ENCODE assay signal across 12 cellular contexts in the genomic region with DNA sequence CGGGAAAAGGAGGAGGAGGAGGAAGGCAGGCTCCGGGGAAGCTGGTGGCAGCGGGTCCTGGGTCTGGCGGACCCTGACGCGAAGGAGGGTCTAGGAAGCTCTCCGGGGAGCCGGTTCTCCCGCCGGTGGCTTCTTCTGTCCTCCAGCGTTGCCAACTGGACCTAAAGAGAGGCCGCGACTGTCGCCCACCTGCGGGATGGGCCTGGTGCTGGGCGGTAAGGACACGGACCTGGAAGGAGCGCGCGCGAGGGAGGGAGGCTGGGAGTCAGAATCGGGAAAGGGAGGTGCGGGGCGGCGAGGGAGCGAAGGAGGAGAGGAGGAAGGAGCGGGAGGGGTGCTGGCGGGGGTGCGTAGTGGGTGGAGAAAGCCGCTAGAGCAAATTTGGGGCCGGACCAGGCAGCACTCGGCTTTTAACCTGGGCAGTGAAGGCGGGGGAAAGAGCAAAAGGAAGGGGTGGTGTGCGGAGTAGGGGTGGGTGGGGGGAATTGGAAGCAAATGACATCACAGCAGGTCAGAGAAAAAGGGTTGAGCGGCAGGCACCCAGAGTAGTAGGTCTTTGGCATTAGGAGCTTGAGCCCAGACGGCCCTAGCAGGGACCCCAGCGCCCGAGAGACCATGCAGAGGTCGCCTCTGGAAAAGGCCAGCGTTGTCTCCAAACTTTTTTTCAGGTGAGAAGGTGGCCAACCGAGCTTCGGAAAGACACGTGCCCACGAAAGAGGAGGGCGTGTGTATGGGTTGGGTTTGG. TPM values are rescaled to one million over a fixed set of nuclear protein-coding genes. Genes with fewer than 3 reads are reported as not detected.
DNase-seq lines count a peak whose midpoint lies in the region; ATAC-seq and TF ChIP-seq lines count a peak whose summit lies in the region.
"Had no signal": no experiment of that assay in that cellular context is flagged by ENCODE, and none has a peak within 500 bp of the region (broad histone marks: within the 10 kb centered on the region; RNA-seq: fewer than 3 reads in every experiment).

A gene (plus strand): TSS at position 546 of the 745 bp plus-strand sequence. CDS start 70 bp downstream, at position 616.

- no peak for ATAC-seq in GM21390 (IDR thresholded peaks at IDR 0.05; ENCODE audit: unreplicated experiment)
- ATAC-seq in GM19452 (IDR thresholded peaks at IDR 0.05; ENCODE audit: unreplicated experiment) = no peak
- ATAC-seq in HG02884 (IDR thresholded peaks at IDR 0.05; ENCODE audit: unreplicated experiment) = no peak

- peaks cover 14% of the 10 kb centered on the region for H3K23me2 ChIP-seq in H9 (ENCODE audit: insufficient read length, low read depth, low read length, poor library complexity, severe bottlenecking)

- H3K79me2 ChIP-seq in H9 (ENCODE audit: insufficient read depth, low read length) = no peaks in the 10 kb centered on the region

- no peak within 1 kb of the TSS for H3K23ac ChIP-seq in H9 (ENCODE audit: insufficient read length, low read depth, low read length)

- DNase-seq in H9 = peak; percentile 65
- peak; percentile 64 for DNase-seq in left kidney (ENCODE audit: low read depth, low spot score)
- no peak for DNase-seq in midbrain (lab: John Stamatoyannopoulos, UW)
- DNase-seq: activated naive CD8-positive, alpha-beta T cell treated with anti-CD3 and anti-CD28 coated beads, Interleukin-2, amount 10 ng/mL, durations not matched to agents 7 days and 5 days; DMS79; NCI-H1694 had no signal

- no peak within 1 kb of the TSS for H2BK15ac ChIP-seq in H9 (ENCODE audit: low read depth, low read length)

- H3K4me1 ChIP-seq in H9 (ENCODE audit: insufficient read depth, low read length) (no peaks in the 10 kb centered on the region), ectodermal cell (ENCODE audit: control insufficient read depth, insufficient read depth, low read length) (peaks cover 5% of the 10 kb centered on the region), skeletal muscle satellite cell (ENCODE audit: control insufficient read depth, insufficient read depth, low read length) (no peaks in the 10 kb centered on the region)

- TF ChIP-seq CTCF in H9 (conservative IDR thresholded peaks at IDR 0.05) = no peak

- H2AFZ ChIP-seq in H9 (ENCODE audit: low read length) = peak within 1 kb of the TSS; percentile 50

- H3K27me3 ChIP-seq in H9 (ENCODE audit: insufficient read depth, low read length) (no peaks in the 10 kb centered on the region; the same call in 1 of the 2 replicates), ectodermal cell (ENCODE audit: control insufficient read depth, insufficient read depth, low read length, poor library complexity, severe bottlenecking) (peaks cover 36% of the 10 kb centered on the region), skeletal muscle satellite cell (ENCODE audit: control insufficient read depth, insufficient read depth, low read length) (peaks cover 47% of the 10 kb centered on the region)

- no peak within 1 kb of the TSS for H2BK20ac ChIP-seq in H9 (ENCODE audit: low read depth, low read length, poor library complexity, severe bottlenecking)

- no CpG with 5 or more reads among the region's 45 CpGs for WGBS in H9 (ENCODE audit: extremely low coverage, insufficient read length, low lambda C conversion rate)
- WGBS in ectodermal cell, 2 experiments = 1 to 3% methylated on average over 45 of the region's 45 CpGs

- H4K20me1 ChIP-seq in H9 (ENCODE audit: control insufficient read depth, insufficient read depth, insufficient read length) = no peaks in the 10 kb centered on the region

- H3K79me1 ChIP-seq in H9 (ENCODE audit: insufficient read depth, low read depth, low read length, poor library complexity, severe bottlenecking) = no peaks in the 10 kb centered on the region

- H3K4me1 Mint-ChIP-seq in H9 = peaks cover 15 to 26% of the 10 kb centered on the region in 2 experiments
- H3K4me1 Mint-ChIP-seq: activated naive CD8-positive, alpha-beta T cell treated with anti-CD3 and anti-CD28 coated beads, Interleukin-2, amount 10 ng/mL, durations not matched to agents 7 days and 5 days had no signal

- H3K4me2 ChIP-seq in H9 (ENCODE audit: insufficient read depth, insufficient read length, low read length) (peak within 1 kb of the TSS; percentile 92), skeletal muscle satellite cell (ENCODE audit: low read length) (peak within 1 kb of the TSS; percentile 72)

- no peaks in the 10 kb centered on the region for H3K9me3 ChIP-seq in H9 (ENCODE audit: control insufficient read depth, low read depth, low read length)
- no peaks in the 10 kb centered on the region for H3K9me3 ChIP-seq in ectodermal cell (ENCODE audit: control insufficient read depth, low read length)
- no peaks in the 10 kb centered on the region for H3K9me3 ChIP-seq in skeletal muscle satellite cell (replicated peaks; ENCODE audit: low read length)

- H3K27ac Mint-ChIP-seq in H9 = no peak within 1 kb of the TSS
- H3K27ac Mint-ChIP-seq: activated naive CD8-positive, alpha-beta T cell treated with anti-CD3 and anti-CD28 coated beads, Interleukin-2, amount 10 ng/mL, durations not matched to agents 7 days and 5 days; T-helper 1 cell treated with Interleukin-12 subunit alpha and Interleukin-12 subunit beta and Interleukin-4 antibody, amounts not matched to agents 30 μg/mL and 1 μg/mL, for 36 hours had no signal

- no peak within 1 kb of the TSS for H3K18ac ChIP-seq in H9 (ENCODE audit: insufficient read length, low read depth, low read length)

- H3K4ac ChIP-seq in H9 (ENCODE audit: low read depth, low read length) = no peak within 1 kb of the TSS

- H3K4me3 ChIP-seq in ectodermal cell (ENCODE audit: insufficient read depth, low read depth, low read length) (peak within 1 kb of the TSS; percentile 61), skeletal muscle satellite cell (ENCODE audit: low read length) (peak within 1 kb of the TSS; percentile 53)

- H3K36me3 ChIP-seq in ectodermal cell (ENCODE audit: control insufficient read depth, insufficient read depth, low read length) = no peaks in the 10 kb centered on the region
- H3K36me3 ChIP-seq in skeletal muscle satellite cell (ENCODE audit: insufficient read depth, low read length) = no peaks in the 10 kb centered on the region

- H3K27ac ChIP-seq in H9 (ENCODE audit: insufficient read length, low read depth, low read length) (no peak within 1 kb of the TSS), ectodermal cell (ENCODE audit: insufficient read depth, low read depth, low read length, poor library complexity, severe bottlenecking) (no peak within 1 kb of the TSS)

- H3K36me3 Mint-ChIP-seq in H9 (ENCODE audit: insufficient read depth in 1 of 3, low read depth in 3 of 3) = no peaks in the 10 kb centered on the region
- H3K36me3 Mint-ChIP-seq: activated naive CD8-positive, alpha-beta T cell treated with anti-CD3 and anti-CD28 coated beads, Interleukin-2, amount 10 ng/mL, durations not matched to agents 7 days and 5 days had no signal

- no peak within 1 kb of the TSS for H3T11ph ChIP-seq in H9 (ENCODE audit: low read length)

- no peak within 1 kb of the TSS for H2BK12ac ChIP-seq in H9 (ENCODE audit: insufficient read length, low read depth, low read length)

- H2BK5ac ChIP-seq in H9 (ENCODE audit: insufficient read length, low read length) = no peak within 1 kb of the TSS

- H3K9me3 Mint-ChIP-seq in H9 = no peaks in the 10 kb centered on the region
- H3K9me3 Mint-ChIP-seq: activated naive CD8-positive, alpha-beta T cell treated with anti-CD3 and anti-CD28 coated beads, Interleukin-2, amount 10 ng/mL, durations not matched to agents 7 days and 5 days; T-helper 1 cell treated with Interleukin-12 subunit alpha and Interleukin-12 subunit beta and Interleukin-4 antibody, amounts not matched to agents 30 μg/mL and 1 μg/mL, for 36 hours had no signal

- H3K27me3 Mint-ChIP-seq in H9 (ENCODE audit: low read depth) = peaks cover 45% of the 10 kb centered on the region

- H4K8ac ChIP-seq in H9 (replicated peaks; ENCODE audit: insufficient read length, low read depth, low read length) = no peak within 1 kb of the TSS

- peak within 1 kb of the TSS; percentile 74 for H3K14ac ChIP-seq in H9 (ENCODE audit: insufficient read depth, low read length)

- no peak within 1 kb of the TSS for H2AK5ac ChIP-seq in H9 (ENCODE audit: insufficient read length, low read length)

- H4K91ac ChIP-seq in H9 (ENCODE audit: insufficient read length, low read depth, low read length) = no peak within 1 kb of the TSS

- H3K4me3 Mint-ChIP-seq in H9 = peak within 1 kb of the TSS; percentile 63 to 90
- H3K4me3 Mint-ChIP-seq: activated naive CD8-positive, alpha-beta T cell treated with anti-CD3 and anti-CD28 coated beads, Interleukin-2, amount 10 ng/mL, durations not matched to agents 7 days and 5 days; T-helper 1 cell treated with Interleukin-12 subunit alpha and Interleukin-12 subunit beta and Interleukin-4 antibody, amounts not matched to agents 30 μg/mL and 1 μg/mL, for 36 hours had no signal

- H2BK120ac ChIP-seq in H9 (ENCODE audit: low read depth, low read length, poor library complexity, severe bottlenecking) = no peak within 1 kb of the TSS

- peak within 1 kb of the TSS; percentile 38 for H3K9ac ChIP-seq in H9 (ENCODE audit: extremely low read depth, insufficient read length, low read length)
- H3K9ac ChIP-seq in skeletal muscle satellite cell (ENCODE audit: low read depth, low read length) = no peak within 1 kb of the TSS

- no peak within 1 kb of the TSS for H4K5ac ChIP-seq in H9 (ENCODE audit: insufficient read length, low read depth, low read length)

- H3K56ac ChIP-seq in H9 (ENCODE audit: insufficient read length, low read depth, low read length) = no peak within 1 kb of the TSS

RNA-seq across cellular contexts. Expression of the gene that starts here (rescaled TPM):
- 1.1 and 1.2 TPM in 2 replicates for total RNA-seq in H9 (2021)
- polyA plus RNA-seq in ectodermal cell (2013, experiment 1 of 4) = 0.30 TPM
- polyA plus RNA-seq in ectodermal cell (2013, experiment 2 of 4) = 0.23 TPM
- 0.21 TPM for polyA plus RNA-seq in ectodermal cell (2013, experiment 3 of 4)
- 0.36 TPM for polyA plus RNA-seq in ectodermal cell (2013, experiment 4 of 4)
- not detected in 2 replicates for total RNA-seq in skeletal muscle satellite cell (2012; rRNA removed)
- total RNA-seq: activated naive CD8-positive, alpha-beta T cell treated with anti-CD3 and anti-CD28 coated beads, Interleukin-2, amount 10 ng/mL, durations not matched to agents 7 days and 5 days had no signal
